In the genomic region with DNA sequence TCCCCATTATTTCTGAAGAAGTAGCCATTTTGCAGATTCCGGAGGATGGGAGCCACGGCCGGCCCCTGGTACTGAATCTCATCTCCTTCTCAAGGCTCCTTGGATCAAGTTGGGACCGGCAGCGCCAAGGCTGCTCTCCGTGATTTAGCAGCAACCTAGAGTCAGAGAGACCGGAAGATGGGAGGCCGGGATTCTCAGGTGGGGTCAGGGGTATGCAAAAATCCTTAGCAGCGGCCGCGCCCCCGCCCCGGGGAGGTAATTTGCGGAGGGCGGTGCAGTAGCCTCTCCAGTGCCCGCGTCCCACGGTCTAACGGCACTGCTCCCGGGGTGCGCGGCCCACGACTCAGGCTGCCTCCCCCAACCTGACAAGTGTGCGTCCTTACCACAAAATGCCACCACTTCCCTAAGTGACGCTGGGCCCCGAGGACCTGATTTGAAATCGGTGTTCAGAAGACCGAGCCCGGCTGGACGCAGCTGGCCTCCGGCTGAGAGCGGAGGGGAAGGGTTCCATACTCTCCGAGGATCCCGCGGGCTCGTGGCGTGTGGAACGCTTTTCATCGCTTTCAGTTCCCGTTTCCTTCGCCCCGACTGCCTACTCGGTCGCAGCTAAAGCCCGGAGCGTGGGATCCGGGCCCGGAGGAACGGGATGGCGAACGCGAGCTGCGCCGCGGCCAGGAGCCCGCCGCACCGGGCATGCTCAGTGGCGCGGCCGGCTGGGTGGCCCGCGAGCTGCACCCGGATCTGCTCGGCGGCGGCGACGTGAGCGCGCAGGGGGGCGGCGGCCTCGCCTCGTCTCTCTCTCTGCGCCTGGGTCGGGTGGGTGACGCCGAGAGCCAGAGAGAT, we compare ENCODE assay signal across 1 cellular context.
TF ChIP-seq lines count a peak whose summit lies in the region.

A gene with protein sequence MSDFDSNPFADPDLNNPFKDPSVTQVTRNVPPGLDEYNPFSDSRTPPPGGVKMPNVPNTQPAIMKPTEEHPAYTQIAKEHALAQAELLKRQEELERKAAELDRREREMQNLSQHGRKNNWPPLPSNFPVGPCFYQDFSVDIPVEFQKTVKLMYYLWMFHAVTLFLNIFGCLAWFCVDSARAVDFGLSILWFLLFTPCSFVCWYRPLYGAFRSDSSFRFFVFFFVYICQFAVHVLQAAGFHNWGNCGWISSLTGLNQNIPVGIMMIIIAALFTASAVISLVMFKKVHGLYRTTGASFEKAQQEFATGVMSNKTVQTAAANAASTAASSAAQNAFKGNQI (plus strand): TSS at position 787 of the 843 bp plus-strand sequence. CDS start 55 bp downstream, at position 842.

TF ChIP-seq in K562, 482 proteins besides CTCF, POLR2A, EP300 and RAD21 (continued from another document and continues in another):
- TF ChIP-seq, protein P1, sequence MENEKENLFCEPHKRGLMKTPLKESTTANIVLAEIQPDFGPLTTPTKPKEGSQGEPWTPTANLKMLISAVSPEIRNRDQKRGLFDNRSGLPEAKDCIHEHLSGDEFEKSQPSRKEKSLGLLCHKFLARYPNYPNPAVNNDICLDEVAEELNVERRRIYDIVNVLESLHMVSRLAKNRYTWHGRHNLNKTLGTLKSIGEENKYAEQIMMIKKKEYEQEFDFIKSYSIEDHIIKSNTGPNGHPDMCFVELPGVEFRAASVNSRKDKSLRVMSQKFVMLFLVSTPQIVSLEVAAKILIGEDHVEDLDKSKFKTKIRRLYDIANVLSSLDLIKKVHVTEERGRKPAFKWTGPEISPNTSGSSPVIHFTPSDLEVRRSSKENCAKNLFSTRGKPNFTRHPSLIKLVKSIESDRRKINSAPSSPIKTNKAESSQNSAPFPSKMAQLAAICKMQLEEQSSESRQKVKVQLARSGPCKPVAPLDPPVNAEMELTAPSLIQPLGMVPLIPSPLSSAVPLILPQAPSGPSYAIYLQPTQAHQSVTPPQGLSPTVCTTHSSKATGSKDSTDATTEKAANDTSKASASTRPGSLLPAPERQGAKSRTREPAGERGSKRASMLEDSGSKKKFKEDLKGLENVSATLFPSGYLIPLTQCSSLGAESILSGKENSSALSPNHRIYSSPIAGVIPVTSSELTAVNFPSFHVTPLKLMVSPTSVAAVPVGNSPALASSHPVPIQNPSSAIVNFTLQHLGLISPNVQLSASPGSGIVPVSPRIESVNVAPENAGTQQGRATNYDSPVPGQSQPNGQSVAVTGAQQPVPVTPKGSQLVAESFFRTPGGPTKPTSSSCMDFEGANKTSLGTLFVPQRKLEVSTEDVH (IDR thresholded peaks at IDR 0.05; ENCODE audit: low read depth, partially characterized antibody): no peak
- TF ChIP-seq, protein P2, sequence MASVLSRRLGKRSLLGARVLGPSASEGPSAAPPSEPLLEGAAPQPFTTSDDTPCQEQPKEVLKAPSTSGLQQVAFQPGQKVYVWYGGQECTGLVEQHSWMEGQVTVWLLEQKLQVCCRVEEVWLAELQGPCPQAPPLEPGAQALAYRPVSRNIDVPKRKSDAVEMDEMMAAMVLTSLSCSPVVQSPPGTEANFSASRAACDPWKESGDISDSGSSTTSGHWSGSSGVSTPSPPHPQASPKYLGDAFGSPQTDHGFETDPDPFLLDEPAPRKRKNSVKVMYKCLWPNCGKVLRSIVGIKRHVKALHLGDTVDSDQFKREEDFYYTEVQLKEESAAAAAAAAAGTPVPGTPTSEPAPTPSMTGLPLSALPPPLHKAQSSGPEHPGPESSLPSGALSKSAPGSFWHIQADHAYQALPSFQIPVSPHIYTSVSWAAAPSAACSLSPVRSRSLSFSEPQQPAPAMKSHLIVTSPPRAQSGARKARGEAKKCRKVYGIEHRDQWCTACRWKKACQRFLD (CRISPR knock-in tag; IDR thresholded peaks at IDR 0.05): no peak
- peak; percentile 77 for TF ChIP-seq GABPB1 (CRISPR knock-in tag; IDR thresholded peaks at IDR 0.05)
- TF ChIP-seq, protein P3, sequence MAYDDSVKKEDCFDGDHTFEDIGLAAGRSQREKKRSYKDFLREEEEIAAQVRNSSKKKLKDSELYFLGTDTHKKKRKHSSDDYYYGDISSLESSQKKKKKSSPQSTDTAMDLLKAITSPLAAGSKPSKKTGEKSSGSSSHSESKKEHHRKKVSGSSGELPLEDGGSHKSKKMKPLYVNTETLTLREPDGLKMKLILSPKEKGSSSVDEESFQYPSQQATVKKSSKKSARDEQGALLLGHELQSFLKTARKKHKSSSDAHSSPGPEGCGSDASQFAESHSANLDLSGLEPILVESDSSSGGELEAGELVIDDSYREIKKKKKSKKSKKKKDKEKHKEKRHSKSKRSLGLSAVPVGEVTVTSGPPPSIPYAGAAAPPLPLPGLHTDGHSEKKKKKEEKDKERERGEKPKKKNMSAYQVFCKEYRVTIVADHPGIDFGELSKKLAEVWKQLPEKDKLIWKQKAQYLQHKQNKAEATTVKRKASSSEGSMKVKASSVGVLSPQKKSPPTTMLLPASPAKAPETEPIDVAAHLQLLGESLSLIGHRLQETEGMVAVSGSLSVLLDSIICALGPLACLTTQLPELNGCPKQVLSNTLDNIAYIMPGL (CRISPR knock-in tag; IDR thresholded peaks at IDR 0.05): no peak; the same call in 1 of the 2 replicates
- TF ChIP-seq, protein P4, sequence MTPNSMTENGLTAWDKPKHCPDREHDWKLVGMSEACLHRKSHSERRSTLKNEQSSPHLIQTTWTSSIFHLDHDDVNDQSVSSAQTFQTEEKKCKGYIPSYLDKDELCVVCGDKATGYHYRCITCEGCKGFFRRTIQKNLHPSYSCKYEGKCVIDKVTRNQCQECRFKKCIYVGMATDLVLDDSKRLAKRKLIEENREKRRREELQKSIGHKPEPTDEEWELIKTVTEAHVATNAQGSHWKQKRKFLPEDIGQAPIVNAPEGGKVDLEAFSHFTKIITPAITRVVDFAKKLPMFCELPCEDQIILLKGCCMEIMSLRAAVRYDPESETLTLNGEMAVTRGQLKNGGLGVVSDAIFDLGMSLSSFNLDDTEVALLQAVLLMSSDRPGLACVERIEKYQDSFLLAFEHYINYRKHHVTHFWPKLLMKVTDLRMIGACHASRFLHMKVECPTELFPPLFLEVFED (CRISPR knock-in tag; conservative IDR thresholded peaks at IDR 0.05): no peak
- peak; percentile 68; the same call in 1 of the 2 replicates for TF ChIP-seq FOXP1 (CRISPR knock-in tag; IDR thresholded peaks at IDR 0.05)
- TF ChIP-seq, protein P5, sequence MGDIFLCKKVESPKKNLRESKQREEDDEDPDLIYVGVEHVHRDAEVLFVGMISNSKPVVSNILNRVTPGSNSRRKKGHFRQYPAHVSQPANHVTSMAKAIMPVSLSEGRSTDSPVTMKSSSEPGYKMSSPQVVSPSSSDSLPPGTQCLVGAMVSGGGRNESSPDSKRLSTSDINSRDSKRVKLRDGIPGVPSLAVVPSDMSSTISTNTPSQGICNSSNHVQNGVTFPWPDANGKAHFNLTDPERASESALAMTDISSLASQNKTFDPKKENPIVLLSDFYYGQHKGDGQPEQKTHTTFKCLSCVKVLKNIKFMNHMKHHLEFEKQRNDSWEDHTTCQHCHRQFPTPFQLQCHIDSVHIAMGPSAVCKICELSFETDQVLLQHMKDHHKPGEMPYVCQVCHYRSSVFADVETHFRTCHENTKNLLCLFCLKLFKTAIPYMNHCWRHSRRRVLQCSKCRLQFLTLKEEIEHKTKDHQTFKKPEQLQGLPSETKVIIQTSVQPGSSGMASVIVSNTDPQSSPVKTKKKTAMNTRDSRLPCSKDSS (IDR thresholded peaks at IDR 0.05; ENCODE audit: low read depth, partially characterized antibody): no peak
- peak; percentile 51; the same call in 1 of the 2 replicates for TF ChIP-seq ATF1 (CRISPR knock-in tag; IDR thresholded peaks at IDR 0.05)
- peak; percentile 78 for TF ChIP-seq ATF1 (tag; IDR thresholded peaks at IDR 0.05)
- TF ChIP-seq FOXK1 (CRISPR knock-in tag; IDR thresholded peaks at IDR 0.05; ENCODE audit: borderline replicate concordance): peak; percentile 66; the same call in 1 of the 2 replicates
- peak; percentile 90 for TF ChIP-seq CCNT2 (IDR thresholded peaks at IDR 0.05; ENCODE audit: borderline replicate concordance, extremely low read depth, insufficient read length, low read depth, low read length)
- 0 out of 2 replicates have a peak, but pooled peaks have one; percentile 28 for TF ChIP-seq SMC3 (conservative IDR thresholded peaks at IDR 0.05; ENCODE audit: insufficient read depth, low read depth, low read length)
- TF ChIP-seq, protein P6, sequence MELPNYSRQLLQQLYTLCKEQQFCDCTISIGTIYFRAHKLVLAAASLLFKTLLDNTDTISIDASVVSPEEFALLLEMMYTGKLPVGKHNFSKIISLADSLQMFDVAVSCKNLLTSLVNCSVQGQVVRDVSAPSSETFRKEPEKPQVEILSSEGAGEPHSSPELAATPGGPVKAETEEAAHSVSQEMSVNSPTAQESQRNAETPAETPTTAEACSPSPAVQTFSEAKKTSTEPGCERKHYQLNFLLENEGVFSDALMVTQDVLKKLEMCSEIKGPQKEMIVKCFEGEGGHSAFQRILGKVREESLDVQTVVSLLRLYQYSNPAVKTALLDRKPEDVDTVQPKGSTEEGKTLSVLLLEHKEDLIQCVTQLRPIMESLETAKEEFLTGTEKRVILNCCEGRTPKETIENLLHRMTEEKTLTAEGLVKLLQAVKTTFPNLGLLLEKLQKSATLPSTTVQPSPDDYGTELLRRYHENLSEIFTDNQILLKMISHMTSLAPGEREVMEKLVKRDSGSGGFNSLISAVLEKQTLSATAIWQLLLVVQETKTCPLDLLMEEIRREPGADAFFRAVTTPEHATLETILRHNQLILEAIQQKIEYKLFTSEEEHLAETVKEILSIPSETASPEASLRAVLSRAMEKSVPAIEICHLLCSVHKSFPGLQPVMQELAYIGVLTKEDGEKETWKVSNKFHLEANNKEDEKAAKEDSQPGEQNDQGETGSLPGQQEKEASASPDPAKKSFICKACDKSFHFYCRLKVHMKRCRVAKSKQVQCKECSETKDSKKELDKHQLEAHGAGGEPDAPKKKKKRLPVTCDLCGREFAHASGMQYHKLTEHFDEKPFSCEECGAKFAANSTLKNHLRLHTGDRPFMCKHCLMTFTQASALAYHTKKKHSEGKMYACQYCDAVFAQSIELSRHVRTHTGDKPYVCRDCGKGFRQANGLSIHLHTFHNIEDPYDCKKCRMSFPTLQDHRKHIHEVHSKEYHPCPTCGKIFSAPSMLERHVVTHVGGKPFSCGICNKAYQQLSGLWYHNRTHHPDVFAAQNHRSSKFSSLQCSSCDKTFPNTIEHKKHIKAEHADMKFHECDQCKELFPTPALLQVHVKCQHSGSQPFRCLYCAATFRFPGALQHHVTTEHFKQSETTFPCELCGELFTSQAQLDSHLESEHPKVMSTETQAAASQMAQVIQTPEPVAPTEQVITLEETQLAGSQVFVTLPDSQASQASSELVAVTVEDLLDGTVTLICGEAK (IDR thresholded peaks at IDR 0.05): peak; percentile 71
- TF ChIP-seq, protein P6 (CRISPR knock-in tag; IDR thresholded peaks at IDR 0.05): no peak
- 0 out of 2 replicates have a peak, but pooled peaks have one; percentile 25 for TF ChIP-seq PHB (CRISPR knock-in tag; IDR thresholded peaks at IDR 0.05)
- TF ChIP-seq, protein P7, sequence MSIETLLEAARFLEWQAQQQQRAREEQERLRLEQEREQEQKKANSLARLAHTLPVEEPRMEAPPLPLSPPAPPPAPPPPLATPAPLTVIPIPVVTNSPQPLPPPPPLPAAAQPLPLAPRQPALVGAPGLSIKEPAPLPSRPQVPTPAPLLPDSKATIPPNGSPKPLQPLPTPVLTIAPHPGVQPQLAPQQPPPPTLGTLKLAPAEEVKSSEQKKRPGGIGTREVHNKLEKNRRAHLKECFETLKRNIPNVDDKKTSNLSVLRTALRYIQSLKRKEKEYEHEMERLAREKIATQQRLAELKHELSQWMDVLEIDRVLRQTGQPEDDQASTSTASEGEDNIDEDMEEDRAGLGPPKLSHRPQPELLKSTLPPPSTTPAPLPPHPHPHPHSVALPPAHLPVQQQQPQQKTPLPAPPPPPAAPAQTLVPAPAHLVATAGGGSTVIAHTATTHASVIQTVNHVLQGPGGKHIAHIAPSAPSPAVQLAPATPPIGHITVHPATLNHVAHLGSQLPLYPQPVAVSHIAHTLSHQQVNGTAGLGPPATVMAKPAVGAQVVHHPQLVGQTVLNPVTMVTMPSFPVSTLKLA (conservative IDR thresholded peaks at IDR 0.05): peak; percentile 76 to 80
- peak; percentile 43; the same call in 1 of the 2 replicates for TF ChIP-seq HDAC2 (IDR thresholded peaks at IDR 0.05)
- no peak for TF ChIP-seq CBX1 (IDR thresholded peaks at IDR 0.05; ENCODE audit: low read depth)
- TF ChIP-seq, protein P8, sequence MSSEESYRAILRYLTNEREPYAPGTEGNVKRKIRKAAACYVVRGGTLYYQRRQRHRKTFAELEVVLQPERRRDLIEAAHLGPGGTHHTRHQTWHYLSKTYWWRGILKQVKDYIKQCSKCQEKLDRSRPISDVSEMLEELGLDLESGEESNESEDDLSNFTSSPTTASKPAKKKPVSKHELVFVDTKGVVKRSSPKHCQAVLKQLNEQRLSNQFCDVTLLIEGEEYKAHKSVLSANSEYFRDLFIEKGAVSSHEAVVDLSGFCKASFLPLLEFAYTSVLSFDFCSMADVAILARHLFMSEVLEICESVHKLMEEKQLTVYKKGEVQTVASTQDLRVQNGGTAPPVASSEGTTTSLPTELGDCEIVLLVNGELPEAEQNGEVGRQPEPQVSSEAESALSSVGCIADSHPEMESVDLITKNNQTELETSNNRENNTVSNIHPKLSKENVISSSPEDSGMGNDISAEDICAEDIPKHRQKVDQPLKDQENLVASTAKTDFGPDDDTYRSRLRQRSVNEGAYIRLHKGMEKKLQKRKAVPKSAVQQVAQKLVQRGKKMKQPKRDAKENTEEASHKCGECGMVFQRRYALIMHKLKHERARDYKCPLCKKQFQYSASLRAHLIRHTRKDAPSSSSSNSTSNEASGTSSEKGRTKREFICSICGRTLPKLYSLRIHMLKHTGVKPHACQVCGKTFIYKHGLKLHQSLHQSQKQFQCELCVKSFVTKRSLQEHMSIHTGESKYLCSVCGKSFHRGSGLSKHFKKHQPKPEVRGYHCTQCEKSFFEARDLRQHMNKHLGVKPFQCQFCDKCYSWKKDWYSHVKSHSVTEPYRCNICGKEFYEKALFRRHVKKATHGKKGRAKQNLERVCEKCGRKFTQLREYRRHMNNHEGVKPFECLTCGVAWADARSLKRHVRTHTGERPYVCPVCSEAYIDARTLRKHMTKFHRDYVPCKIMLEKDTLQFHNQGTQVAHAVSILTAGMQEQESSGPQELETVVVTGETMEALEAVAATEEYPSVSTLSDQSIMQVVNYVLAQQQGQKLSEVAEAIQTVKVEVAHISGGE (CRISPR knock-in tag; IDR thresholded peaks at IDR 0.05): peak in 1 of 3 experiments; percentile 79; a peak in 3 of 6 replicates
